Comparison of ENCODE assay signal across 8 cellular contexts in the genomic region with DNA sequence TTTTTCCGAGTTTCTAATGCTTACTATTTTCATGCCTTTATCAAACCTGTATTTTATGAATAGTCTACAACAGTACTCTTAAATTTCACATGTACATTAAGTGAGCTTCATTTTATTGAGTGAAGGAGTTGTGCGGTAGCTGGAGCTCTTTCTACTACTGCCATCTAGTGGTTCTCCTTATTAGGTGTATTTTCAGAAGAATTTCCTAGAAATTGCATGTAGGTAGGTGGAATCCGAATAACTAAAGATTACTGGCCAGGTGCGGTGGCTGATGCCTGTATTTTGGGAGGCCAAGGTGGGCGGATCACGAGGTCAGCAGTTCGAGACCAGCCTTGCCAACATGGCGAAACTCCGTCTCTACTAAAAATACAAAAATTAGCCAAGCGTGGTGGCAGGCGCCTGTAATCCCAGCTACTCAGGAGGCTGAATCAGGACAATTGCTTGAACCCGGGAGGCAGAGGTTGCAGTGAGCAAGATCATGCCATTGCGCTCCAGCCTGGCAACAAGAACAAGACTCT. TPM values are rescaled to one million over a fixed set of nuclear protein-coding genes. Genes with fewer than 3 reads are reported as not detected.
DNase-seq lines count a peak whose midpoint lies in the region; ATAC-seq, FAIRE-seq and TF ChIP-seq lines count a peak whose summit lies in the region.

No MANE protein-coding gene starts in this region.

- H3K4me3 ChIP-seq in A549 (no peak overlapping the region), fibroblast of mammary gland (ENCODE audit: control insufficient read depth, low read depth, low read length) (no peak overlapping the region), neuron (ENCODE audit: low read length) (no peak overlapping the region)

- no peaks in the 10 kb centered on the region for H3K36me3 ChIP-seq in neuron (ENCODE audit: insufficient read depth, low read length)

- CTCF ChIA-PET in A549 (lab: Yijun Ruan, JAX) (interaction anchor here (0.7 to 7.7 kb wide), 42 partner anchors 10 to 1358 kb away, joined by 3 to 145 read pairs (median 4); partner anchors contain the start of gene CRPPA), GM10248 (lab: Yijun Ruan, JAX) (interaction anchor here (0.6 to 8.0 kb wide), 45 partner anchors 8 to 793 kb away, joined by 3 to 94 read pairs (median 3); partner anchors contain the start of genes ANKMY2, BZW2 and CRPPA)

- FAIRE-seq in A549 (lab: Jason Lieb, UNC) (peak; percentile 49), GM12891 (lab: Jason Lieb, UNC) (no peak)

- peak; percentile 91 to 93 for TF ChIP-seq RAD21 in A549 (conservative IDR thresholded peaks at IDR 0.05 in 1 of 2, IDR thresholded peaks at IDR 0.05 in 1 of 2)

- H3K27ac ChIP-seq in A549: no peak overlapping the region

- TF ChIP-seq POLR2A in A549 (IDR thresholded peaks at IDR 0.05; ENCODE audit: low read length) (no peak), GM12891 (IDR thresholded peaks at IDR 0.05; ENCODE audit: low read depth, low read length) (no peak)

- no peaks in the 10 kb centered on the region for H3K4me1 ChIP-seq in A549
- peaks cover 8% of the 10 kb centered on the region for H3K4me1 ChIP-seq in neuron (ENCODE audit: insufficient read depth, low read length)

- peak overlapping the region; percentile 48 for H2AFZ ChIP-seq in neuron (ENCODE audit: low read depth, low read length)

- ATAC-seq in A549: peak; percentile 84 to 89; a peak in 5 of 6 replicates
- peak; percentile 58 for ATAC-seq in HG02642 (IDR thresholded peaks at IDR 0.05; ENCODE audit: poor library complexity, unreplicated experiment)

- TF ChIP-seq CTCF in A549 (IDR thresholded peaks at IDR 0.05) (peak; percentile 88), GM10248 (IDR thresholded peaks at IDR 0.05; ENCODE audit: control extremely low read depth, extremely low read depth, low read depth, missing control alignments) (peak; percentile 58), fibroblast of mammary gland (conservative IDR thresholded peaks at IDR 0.05; ENCODE audit: control insufficient read depth, insufficient read depth, low read depth, low read length) (peak; percentile 77)

- WGBS in A549 (ENCODE audit: missing lambda C conversion rate): 11% methylated on average over 13 of the region's 13 CpGs

- peak overlapping the region; percentile 39; the same call in 2 of the 3 replicates for H3K4me2 ChIP-seq in A549

- H3K9me3 ChIP-seq in A549: no peaks in the 10 kb centered on the region
- no peaks in the 10 kb centered on the region for H3K9me3 ChIP-seq in neuron (ENCODE audit: low read length)

- DNase-seq in A549 (ENCODE audit: low read depth in 1 of 2, low spot score in 1 of 2): peak; percentile 58 to 59
- peak; percentile 48 for DNase-seq in GM10248 (ENCODE audit: extremely low spot score)
- peak; percentile 77 for DNase-seq in NCI-H1417 treated with DMSO at 0.1 percent for 48 hours (lab: John Stamatoyannopoulos, UW)
- DNase-seq in SW480 (ENCODE audit: low spot score): peak; percentile 86
- DNase-seq in fibroblast of mammary gland (ENCODE audit: low read depth): peak; percentile 57
- no peak for DNase-seq in GM12891 (ENCODE audit: insufficient read length, low spot score)

- POLR2A ChIA-PET in A549 (lab: Yijun Ruan, JAX): interaction anchor here (1.0 to 1.2 kb wide), 2 partner anchors 131 to 144 kb away, joined by 3 to 9 read pairs; partner anchors contain the start of gene CRPPA
- POLR2A ChIA-PET in GM10248 (lab: Yijun Ruan, JAX): no interaction called here

- no peaks in the 10 kb centered on the region for H3K27me3 ChIP-seq in neuron (ENCODE audit: insufficient read depth, low read length)

- TF ChIP-seq EP300 in A549 (IDR thresholded peaks at IDR 0.05): no peak

TF ChIP-seq in A549, 52 proteins besides CTCF, POLR2A, EP300 and RAD21:
- TF ChIP-seq GATA3 (IDR thresholded peaks at IDR 0.05; ENCODE audit: borderline replicate concordance) (no peak), NR3C1 (IDR thresholded peaks at IDR 0.05) (no peak), SMC3 (IDR thresholded peaks at IDR 0.05) (peak; percentile 88)

TF ChIP-seq in GM12891, 5 proteins besides CTCF, POLR2A, EP300 and RAD21:
- TF ChIP-seq SPI1 (IDR thresholded peaks at IDR 0.05; ENCODE audit: low read depth, low read length) (no peak), PAX5 (IDR thresholded peaks at IDR 0.05; ENCODE audit: insufficient read depth, low read length, severe bottlenecking) (no peak), POLR2AphosphoS5 (IDR thresholded peaks at IDR 0.05; ENCODE audit: low read depth, low read length) (no peak), TAF1 (IDR thresholded peaks at IDR 0.05; ENCODE audit: low read depth, low read length) (no peak), POU2F2 (IDR thresholded peaks at IDR 0.05; ENCODE audit: low read depth, low read length) (no peak)

RNA-seq across cellular contexts. Expression of gene LRRC72, which starts 38.3 kb away (rescaled TPM):
- polyA plus RNA-seq in A549 (2011; rRNA removed): not detected in 2 replicates
- polyA plus RNA-seq in A549 (2012; cell fraction: cytosol; rRNA removed): not detected in 2 replicates
- polyA plus RNA-seq in A549 (2012; cell fraction: nucleus; rRNA removed): not detected in 2 replicates
- polyA plus RNA-seq in A549 (2017; fragmentation: RNase III; extraction: RNeasy Plus Mini Kit Qiagen cat#74134 plus additional on column Dnase treatment): not detected in 3 replicates
- polyA minus RNA-seq in A549 (2011; rRNA and poly(A)+ RNA removed): not detected in 2 replicates
- polyA plus RNA-seq in GM12891 (2012; ENCODE audit: low read depth, missing spikeins): not detected
